In genomic region chr3:50519471-50520089, GRCh38 we compare ENCODE assay signal across 8 cellular contexts.
A peak's percentile ranks its signal among the peaks of the same experiment; 100 is the strongest.
DNase-seq lines count a peak whose midpoint lies in the region; ATAC-seq and TF ChIP-seq lines count a peak whose summit lies in the region.

No MANE protein-coding gene starts in this region.

- H3K4me1 ChIP-seq in HUES6 (ENCODE audit: control insufficient read depth, insufficient read depth, low read length): peaks cover 75% of the 10 kb centered on the region

- H3K9ac ChIP-seq in HUES6 (ENCODE audit: low read length): peak overlapping the region; percentile 43

- intact Hi-C loops in head of caudate nucleus (cut with DNase I): no loop called here

- no peak overlapping the region for H3K27ac ChIP-seq in HUES6 (ENCODE audit: low read depth, low read length)

- no peaks in the 10 kb centered on the region for H3K9me3 ChIP-seq in HUES6 (ENCODE audit: control insufficient read depth, insufficient read depth, low read depth, low read length)

- TF ChIP-seq CTCF in retinal pigment epithelial cell (conservative IDR thresholded peaks at IDR 0.05; ENCODE audit: low read depth, low read length): peak; percentile 99

- H3K4me3 ChIP-seq in HUES6 (ENCODE audit: low read depth, low read length) (no peak overlapping the region), retinal pigment epithelial cell (ENCODE audit: low read length) (no peak overlapping the region)

- no peaks in the 10 kb centered on the region for H3K27me3 ChIP-seq in HUES6 (ENCODE audit: control insufficient read depth, insufficient read depth, low read length)

- no peaks in the 10 kb centered on the region for H3K36me3 ChIP-seq in HUES6 (ENCODE audit: control insufficient read depth, insufficient read depth, low read length)

- DNase-seq in DMS79 (lab: John Stamatoyannopoulos, UW) (peak; percentile 26), SIG-M5 treated with dmso at 0.1 percent for 504 hours (lab: John Stamatoyannopoulos, UW; ENCODE audit: unreplicated experiment) (peak; percentile 60), activated gamma-delta T cell treated with Interleukin-2 at 50 U/mL for 16 hours (peak; percentile 73), head of caudate nucleus (peak; percentile 49 to 89 (median 76)), retinal pigment epithelial cell (ENCODE audit: low read depth) (peak; percentile 15)

- no peak for ATAC-seq in GM21529 (IDR thresholded peaks at IDR 0.05; ENCODE audit: unreplicated experiment)
- no peak for ATAC-seq in HG03025 (IDR thresholded peaks at IDR 0.05; ENCODE audit: low FRiP score, unreplicated experiment)

Comparison
In these comparisons a context has a peak if more than half of its experiments do, and no peak if none do; other contexts are left out.
1. DNase-seq: peak in every context shown above with its lines; median percentile 76 in head of caudate nucleus; 73 in activated gamma-delta T cell treated with Interleukin-2 at 50 U/mL for 16 hours; 60 in SIG-M5 treated with dmso at 0.1 percent for 504 hours; 26 in DMS79; 15 in retinal pigment epithelial cell.